In genomic region chr1:88892146-88892877, GRCh38 we compare ENCODE assay signal across 8 cellular contexts. TPM values are rescaled to one million over a fixed set of nuclear protein-coding genes. Genes with fewer than 3 reads are reported as not detected.
DNase-seq lines count a peak whose midpoint lies in the region; ATAC-seq, FAIRE-seq and TF ChIP-seq lines count a peak whose summit lies in the region.

No MANE protein-coding gene starts in this region.

- POLR2A ChIA-PET in K562 (lab: Yijun Ruan, JAX) (interaction anchor here (0.5 to 2.4 kb wide), 8 partner anchors 12 to 577 kb away, joined by 3 to 9 read pairs (median 4); no protein-coding TSS in a partner anchor), GM10248 (lab: Yijun Ruan, JAX) (interaction anchor here (0.7 to 2.0 kb wide), 8 partner anchors 9 to 564 kb away, joined by 3 to 8 read pairs (median 4); partner anchors contain the start of gene PKN2)

- no peak for TF ChIP-seq POLR2A in K562 (conservative IDR thresholded peaks at IDR 0.05)
- TF ChIP-seq POLR2A in right lobe of liver (IDR thresholded peaks at IDR 0.05) = peak; percentile 65

- H3K4me1 ChIP-seq in K562 (replicated peaks in 1 of 2; ENCODE audit: control insufficient read depth in 2 of 2, insufficient read depth in 2 of 2, low read length in 2 of 2) = peaks cover 0 to 14% of the 10 kb centered on the region in 2 experiments; a peak in 3 of 5 replicates
- peaks cover 0 to 22% (median 5%) of the 10 kb centered on the region in 4 donors for H3K4me1 ChIP-seq in right lobe of liver

- peaks cover 2% of the 10 kb centered on the region for H3K9me3 Mint-ChIP-seq in activated naive CD4-positive, alpha-beta T cell treated with anti-CD3 and anti-CD28 coated beads, Interleukin-2, amount 10 ng/mL, durations not matched to agents 7 days and 5 days
- no peaks in the 10 kb centered on the region for H3K9me3 Mint-ChIP-seq in type B pancreatic cell

- no peaks in the 10 kb centered on the region for H3K9me1 ChIP-seq in K562 (ENCODE audit: control insufficient read depth, insufficient read depth, low read length)

- H3K27me3 ChIP-seq in K562 (ENCODE audit: control insufficient read depth in 2 of 2, insufficient read depth in 2 of 2, low read length in 2 of 2) = no peaks in the 10 kb centered on the region
- no peaks in the 10 kb centered on the region for H3K27me3 ChIP-seq in right lobe of liver

- H4K20me1 ChIP-seq in K562 (replicated peaks; ENCODE audit: control insufficient read depth, insufficient read depth, low read length) = no peaks in the 10 kb centered on the region

- CTCF ChIA-PET in activated naive CD4-positive, alpha-beta T cell treated with anti-CD3 and anti-CD28 coated beads, Interleukin-2, amount 10 ng/mL, durations not matched to agents 7 days and 5 days (lab: Charles Lee) = interaction anchor here (1.4 to 6.1 kb wide), 2 partner anchors 15 to 231 kb away, joined by 3 to 49 read pairs; no protein-coding TSS in a partner anchor
- CTCF ChIA-PET in K562 (lab: Yijun Ruan, JAX; ENCODE audit: low intra/inter-chr PET ratio) = no interaction called here
- CTCF ChIA-PET in GM10248 (lab: Yijun Ruan, JAX) = interaction anchor here (1.0 to 6.1 kb wide), 2 partner anchors 14 to 129 kb away, joined by 3 to 67 read pairs; no protein-coding TSS in a partner anchor

- DNase-seq in activated naive CD4-positive, alpha-beta T cell treated with anti-CD3 and anti-CD28 coated beads, Interleukin-2, amount 10 ng/mL, durations not matched to agents 7 days and 5 days = no peak
- DNase-seq in activated naive CD4-positive, alpha-beta T cell treated with Interleukin-2 at 50 U/mL for 16 hours = no peak
- DNase-seq in NCI-H446 treated with DMSO at 0.1 percent for 48 hours (lab: John Stamatoyannopoulos, UW) (peak; percentile 79), K562 (ENCODE audit: extremely low read depth in 1 of 4, low spot score in 3 of 4) (peak in 1 of 4 experiments; percentile 25), right lobe of liver (peak in 1 of 3 donors; percentile 61), type B pancreatic cell (ENCODE audit: extremely low spot score, unreplicated experiment) (no peak), GM10248 (ENCODE audit: extremely low spot score) (no peak)

- no peak for TF ChIP-seq RAD21 in K562 (CRISPR knock-in tag; conservative IDR thresholded peaks at IDR 0.05 in 1 of 2, IDR thresholded peaks at IDR 0.05 in 1 of 2)

- intact Hi-C loops in K562 (cut with micrococcal nuclease) = no loop called here
- intact Hi-C loops in right lobe of liver (cut with DNase I) = no loop called here

- peaks cover 41% of the 10 kb centered on the region for H3K4me1 Mint-ChIP-seq in activated naive CD4-positive, alpha-beta T cell treated with anti-CD3 and anti-CD28 coated beads, Interleukin-2, amount 10 ng/mL, durations not matched to agents 7 days and 5 days
- H3K4me1 Mint-ChIP-seq in type B pancreatic cell (ENCODE audit: unreplicated experiment) = peaks cover 18% of the 10 kb centered on the region

- FAIRE-seq in K562 (lab: Jason Lieb, UNC) = no peak

- no peaks in the 10 kb centered on the region for H3K27me3 Mint-ChIP-seq in activated naive CD4-positive, alpha-beta T cell treated with anti-CD3 and anti-CD28 coated beads, Interleukin-2, amount 10 ng/mL, durations not matched to agents 7 days and 5 days
- H3K27me3 Mint-ChIP-seq in type B pancreatic cell = no peaks in the 10 kb centered on the region

- no peak for TF ChIP-seq EP300 in K562 (IDR thresholded peaks at IDR 0.05; ENCODE audit: low read length)

- H3K27ac ChIP-seq in K562 (ENCODE audit: extremely low read depth, low read depth, low read length) = 0 out of 3 replicates have a peak overlapping the region, but pooled peaks have one; percentile 94
- peak overlapping the region in 2 of 3 donors; percentile 85 to 95 for H3K27ac ChIP-seq in right lobe of liver

- ATAC-seq in K562 (0 out of 3 replicates have a peak, but pooled peaks have one; percentile 5), right lobe of liver (peak; percentile 44 to 69 (median 56)), HG02870 (IDR thresholded peaks at IDR 0.05; ENCODE audit: unreplicated experiment) (no peak)

- 93% methylated on average over 16 of the region's 17 CpGs for WGBS in K562 (ENCODE audit: insufficient coverage, low coverage, missing lambda C conversion rate)
- WGBS in right lobe of liver (ENCODE audit: insufficient coverage, low coverage, low lambda C conversion rate, missing lambda C conversion rate) = 40% methylated on average over 17 of the region's 17 CpGs

- in situ Hi-C loops in K562 (cut with MboI) = no loop called here

- no TSS peak for BruUV-seq in K562 (replicated peaks; lab: Mats Ljungman, UMichigan)

- H3K27ac Mint-ChIP-seq in activated naive CD4-positive, alpha-beta T cell treated with anti-CD3 and anti-CD28 coated beads, Interleukin-2, amount 10 ng/mL, durations not matched to agents 7 days and 5 days = peak overlapping the region; percentile 98
- peak overlapping the region; percentile 98 for H3K27ac Mint-ChIP-seq in type B pancreatic cell

- peak overlapping the region; percentile 97 for H2AFZ ChIP-seq in K562 (ENCODE audit: low read depth, low read length)

- peak overlapping the region in 1 of 2 experiments; percentile 96; a peak in 1 of 4 replicates for H3K9ac ChIP-seq in K562 (ENCODE audit: insufficient read depth in 1 of 2, low read depth in 2 of 2, low read length in 2 of 2)

- peak overlapping the region; percentile 95 for H3K4me3 Mint-ChIP-seq in activated naive CD4-positive, alpha-beta T cell treated with anti-CD3 and anti-CD28 coated beads, Interleukin-2, amount 10 ng/mL, durations not matched to agents 7 days and 5 days
- H3K4me3 Mint-ChIP-seq in type B pancreatic cell = peak overlapping the region; percentile 99

- H3K36me3 ChIP-seq in K562 (ENCODE audit: control insufficient read depth, insufficient read depth, low read length) (peaks cover 18% of the 10 kb centered on the region; the same call in 1 of the 3 replicates), right lobe of liver (no peaks in the 10 kb centered on the region)

- TF ChIP-seq CTCF in K562 (IDR thresholded peaks at IDR 0.05 in 2 of 3, conservative IDR thresholded peaks at IDR 0.05 in 1 of 3; ENCODE audit: insufficient read depth in 2 of 3, low read depth in 1 of 3, low read length in 3 of 3) (no peak), right lobe of liver (IDR thresholded peaks at IDR 0.05) (no peak), type B pancreatic cell (conservative IDR thresholded peaks at IDR 0.05) (no peak), GM10248 (IDR thresholded peaks at IDR 0.05; ENCODE audit: control extremely low read depth, extremely low read depth, low read depth, missing control alignments) (no peak)

- peak overlapping the region; percentile 83 for H3K4me2 ChIP-seq in K562 (ENCODE audit: insufficient read depth, low read length)

- H3K4me3 ChIP-seq in K562 (no peak overlapping the region; the same call in 1 of the 2 replicates), right lobe of liver (peak overlapping the region; percentile 89 to 95 (median 92))

- H3K79me2 ChIP-seq in K562 (ENCODE audit: control insufficient read depth, insufficient read depth, low read length) = peaks cover 42% of the 10 kb centered on the region

- H3K9me3 ChIP-seq in K562 (replicated peaks; ENCODE audit: control insufficient read depth, insufficient read depth, low read depth, low read length) (no peaks in the 10 kb centered on the region; the same call in 1 of the 2 replicates), right lobe of liver (no peaks in the 10 kb centered on the region)

- peaks cover 9% of the 10 kb centered on the region for H3K36me3 Mint-ChIP-seq in activated naive CD4-positive, alpha-beta T cell treated with anti-CD3 and anti-CD28 coated beads, Interleukin-2, amount 10 ng/mL, durations not matched to agents 7 days and 5 days
- H3K36me3 Mint-ChIP-seq in type B pancreatic cell = no peaks in the 10 kb centered on the region

TF ChIP-seq in K562, 482 proteins besides CTCF, POLR2A, EP300 and RAD21 (continues in another document):
- 0 out of 2 replicates have a peak, but pooled peaks have one; percentile 12 for TF ChIP-seq ZNF589 (CRISPR knock-in tag; IDR thresholded peaks at IDR 0.05; ENCODE audit: low read depth)
- TF ChIP-seq RBBP5 (IDR thresholded peaks at IDR 0.05; ENCODE audit: borderline replicate concordance, insufficient read depth, low read length, poor library complexity, severe bottlenecking) = no peak
- TF ChIP-seq SMC3 (conservative IDR thresholded peaks at IDR 0.05; ENCODE audit: insufficient read depth, low read depth, low read length) = no peak
- TF ChIP-seq MLLT1 (IDR thresholded peaks at IDR 0.05) = peak in 1 of 2 experiments; percentile 26; a peak in 1 of 4 replicates

RNA-seq across cellular contexts. Expression of gene GTF2B, which starts 0.9 kb away (rescaled TPM):
- total RNA-seq in K562 (2011; cell fraction: chromatin; rRNA removed; ENCODE audit: low replicate concordance) = 16.0 and 22.7 TPM in 2 replicates
- total RNA-seq in K562 (2011; cell fraction: nucleolus; rRNA removed) = 12.8 and 13.5 TPM in 2 replicates
- total RNA-seq in K562 (2011; cell fraction: nucleoplasm; rRNA removed) = 19.7 and 20.3 TPM in 2 replicates
- total RNA-seq in K562 (2014; rRNA removed) = 41.9 and 43.8 TPM in 2 replicates
- total RNA-seq in K562 (2014; rRNA removed; fragmentation: Illumina TruSeq; extraction: Trizol) = 68.6 and 80.2 TPM in 2 replicates
- 62.8 and 66.0 TPM in 2 replicates for total RNA-seq in K562 (2015; rRNA removed; fragmentation: Illumina TruSeq; extraction: Trizol)
- 34.5 and 35.3 TPM in 2 replicates for total RNA-seq in K562 (2021)
- 49.7 and 67.3 TPM in 2 replicates for polyA plus RNA-seq in K562 (2011; rRNA removed)
- polyA plus RNA-seq in K562 (2011; cell fraction: cytosol; rRNA removed) = 19.0 and 37.1 TPM in 2 replicates
- 11.8 and 18.3 TPM in 2 replicates for polyA plus RNA-seq in K562 (2011; cell fraction: nucleus; rRNA removed)
- 29.3 and 39.5 TPM in 2 replicates for polyA plus RNA-seq in K562 (2012)
- polyA plus RNA-seq in K562 (2014; fragmentation: Illumina TruSeq; extraction: Trizol) = 63.5 and 64.5 TPM in 2 replicates
- 100 to 1,000 TPM in 1 of 2 experiments, 10 to 100 TPM in 1; 94.1 to 113 TPM for polyA plus RNA-seq in K562 (2014; fragmentation: Nextera tagmentation; extraction: Ambion mirVana)
- polyA plus RNA-seq in K562 (2014; rRNA removed) = 59.0 and 60.7 TPM in 2 replicates
- 60.3 and 65.6 TPM in 2 replicates for polyA minus RNA-seq in K562 (2011; rRNA and poly(A)+ RNA removed)
- polyA minus RNA-seq in K562 (2011; cell fraction: cytosol; rRNA and poly(A)+ RNA removed) = 14.8 and 18.2 TPM in 2 replicates
- polyA minus RNA-seq in K562 (2011; cell fraction: nucleus; rRNA and poly(A)+ RNA removed) = 8.3 and 14.3 TPM in 2 replicates
- 10 to 100 TPM in 5 of 6 experiments, 1 to 10 TPM in 1; 8.8 to 21.6 (median 15.9) TPM for total RNA-seq in right lobe of liver
- 27.5 and 31.0 TPM in 2 replicates for total RNA-seq in type B pancreatic cell (ENCODE audit: low replicate concordance)
